ENCODE assay signal across 18 cellular contexts in the genomic region with DNA sequence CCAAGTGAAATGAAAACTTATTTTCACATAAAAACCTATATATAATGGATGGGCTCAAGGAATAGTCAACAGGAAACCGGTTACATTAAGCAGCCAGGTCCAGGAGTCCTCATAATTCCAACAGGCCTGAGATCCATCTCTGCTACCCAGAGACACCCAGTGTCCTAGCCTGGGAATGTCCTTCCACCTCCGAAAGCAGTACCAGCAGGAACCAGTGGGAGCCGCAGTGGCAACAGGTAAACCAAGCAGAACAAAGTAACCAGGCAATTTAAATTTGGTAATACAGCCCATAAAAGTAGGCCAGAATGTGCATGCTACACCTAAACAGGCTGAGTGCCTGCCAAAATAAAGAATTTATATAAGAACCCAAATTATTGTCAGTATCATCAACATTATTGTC.
A peak's percentile ranks its signal among the peaks of the same experiment; 100 is the strongest.
DNase-seq lines count a peak whose midpoint lies in the region; ATAC-seq and TF ChIP-seq lines count a peak whose summit lies in the region.
"Had no signal": no experiment of that assay in that cellular context is flagged by ENCODE, and none has a peak within 500 bp of the region (broad histone marks: within the 10 kb centered on the region; RNA-seq: fewer than 3 reads in every experiment).

No MANE protein-coding gene starts in this region.

- no peak overlapping the region for H3K18ac ChIP-seq in neuronal stem cell (ENCODE audit: low read length)

- H3K9me3 ChIP-seq in iPS DF 6.9 (ENCODE audit: control insufficient read depth, insufficient read depth, low read length) (no peaks in the 10 kb centered on the region), neuronal stem cell (replicated peaks in 1 of 2; ENCODE audit: control insufficient read depth in 2 of 2, insufficient read depth in 1 of 2, low read depth in 1 of 2, low read length in 2 of 2) (no peaks in the 10 kb centered on the region)
- H3K9me3 ChIP-seq: pancreas, SJCRH30, transverse colon had no signal

- no peak overlapping the region for H3K4me2 ChIP-seq in neuronal stem cell (ENCODE audit: insufficient read depth, low read length, poor library complexity, severe bottlenecking)

- intact Hi-C loops in left colon (cut with DNase I, micrococcal nuclease): no loop called here

- H3K27ac ChIP-seq in C4-2B (no peak overlapping the region), RWPE1 (no peak overlapping the region), iPS DF 6.9 (ENCODE audit: low read length) (no peak overlapping the region), neuronal stem cell (replicated peaks; ENCODE audit: low read length) (no peak overlapping the region)
- H3K27ac ChIP-seq: pancreas, SJCRH30, transverse colon had no signal

- H3K4me1 ChIP-seq in iPS DF 6.9 (ENCODE audit: control insufficient read depth, insufficient read depth, low read length) (no peaks in the 10 kb centered on the region), neuronal stem cell (ENCODE audit: control insufficient read depth in 2 of 2, insufficient read depth in 1 of 2, low read depth in 1 of 2, low read length in 2 of 2) (no peaks in the 10 kb centered on the region)
- H3K4me1 ChIP-seq: SJCRH30, transverse colon had no signal

- H3K4me3 Mint-ChIP-seq in activated T-cell treated with anti-CD3 and anti-CD28 coated beads, Interleukin-2, amount 50 U/mL, for 72 hours: no peak overlapping the region
- H3K4me3 Mint-ChIP-seq: brain; stimulated activated naive CD8-positive, alpha-beta T cell treated with anti-CD3 and anti-CD28 coated beads, Interleukin-15, Interleukin-2, amounts not matched to agents 100 ng/mL and 50 ng/mL, for 24 hours had no signal

- H2BK120ac ChIP-seq in neuronal stem cell (ENCODE audit: low read depth, low read length): no peak overlapping the region

- CTCF ChIA-PET in HEK293T (lab: Yijun Ruan, JAX): no interaction called here
- CTCF ChIA-PET in RWPE1 (lab: Yijun Ruan, JAX): no interaction called here

- H3K4ac ChIP-seq in neuronal stem cell (ENCODE audit: low read length): no peak overlapping the region

- H3K27me3 ChIP-seq in iPS DF 6.9 (ENCODE audit: control insufficient read depth, insufficient read depth, low read length): no peaks in the 10 kb centered on the region
- H3K27me3 ChIP-seq in neuronal stem cell (ENCODE audit: control insufficient read depth in 3 of 3, insufficient read depth in 3 of 3, low read depth in 1 of 3, low read length in 3 of 3): no peaks in the 10 kb centered on the region
- H3K27me3 ChIP-seq: pancreas, SJCRH30, transverse colon had no signal

- no peaks in the 10 kb centered on the region for H3K4me1 Mint-ChIP-seq in activated T-cell treated with anti-CD3 and anti-CD28 coated beads, Interleukin-2, amount 50 U/mL, for 72 hours (ENCODE audit: low read depth)

- POLR2A ChIA-PET in HEK293T (lab: Yijun Ruan, JAX) (no interaction called here), RWPE1 (lab: Yijun Ruan, JAX; ENCODE audit: low non-redundant PET) (no interaction called here)

- no peak overlapping the region for H3K23ac ChIP-seq in neuronal stem cell (ENCODE audit: low read depth, low read length, poor library complexity)

- no peak overlapping the region for H2BK15ac ChIP-seq in neuronal stem cell (ENCODE audit: low read length)

- H3K36me3 ChIP-seq in iPS DF 6.9 (ENCODE audit: control insufficient read depth, insufficient read depth, low read length) (no peaks in the 10 kb centered on the region), neuronal stem cell (replicated peaks in 1 of 2; ENCODE audit: control insufficient read depth in 2 of 2, insufficient read depth in 2 of 2, low read length in 2 of 2) (no peaks in the 10 kb centered on the region)
- H3K36me3 ChIP-seq: pancreas, SJCRH30, transverse colon had no signal

- WGBS in iPS DF 6.9 (ENCODE audit: insufficient coverage, insufficient read length): no CpG with 5 or more reads among the region's 3 CpGs
- no CpG with 5 or more reads among the region's 3 CpGs for WGBS in neuronal stem cell (ENCODE audit: extremely low coverage in 2 of 2, insufficient read length in 2 of 2, insufficient replicate concordance in 1 of 2), 2 donors

- peaks cover 0 to 4% of the 10 kb centered on the region in 2 donors for H3K9me3 Mint-ChIP-seq in activated T-cell treated with anti-CD3 and anti-CD28 coated beads, Interleukin-2, amount 50 U/mL, for 72 hours
- H3K9me3 Mint-ChIP-seq: brain had no signal

- H2AFZ ChIP-seq in neuronal stem cell (ENCODE audit: low read length): no peak overlapping the region

- no peak overlapping the region for H4K8ac ChIP-seq in neuronal stem cell (ENCODE audit: low read depth, low read length)

- H3K14ac ChIP-seq in neuronal stem cell (ENCODE audit: low read length): no peak overlapping the region

- no peak overlapping the region for H2BK12ac ChIP-seq in neuronal stem cell (ENCODE audit: low read length)

- H3K36me3 Mint-ChIP-seq in activated T-cell treated with anti-CD3 and anti-CD28 coated beads, Interleukin-2, amount 50 U/mL, for 72 hours (ENCODE audit: insufficient read depth in 2 of 2): no peaks in the 10 kb centered on the region
- H3K36me3 Mint-ChIP-seq: brain had no signal

- ATAC-seq in left colon: no peak
- no peak for ATAC-seq in activated T-cell treated with anti-CD3 and anti-CD28 coated beads, Interleukin-2, amount 50 U/mL, for 72 hours (replicated peaks in 1 of 2)
- ATAC-seq: activated CD4-positive, CD25-positive, alpha-beta regulatory T cell treated with anti-CD3 and anti-CD28 coated beads, Interleukin-2, amount 50 U/mL, for 24 hours; left ventricle myocardium superior; pancreas had no signal

- peak; percentile 15 for DNase-seq in HEK293T (ENCODE audit: extremely low spot score)
- peak; percentile 1 for DNase-seq in RWPE1 (ENCODE audit: low spot score)
- peak; percentile 33 for DNase-seq in iPS DF 6.9 (ENCODE audit: low read depth, low spot score)
- no peak for DNase-seq in putamen (ENCODE audit: low spot score)
- no peak for DNase-seq in left colon
- DNase-seq in neuronal stem cell (ENCODE audit: low spot score): no peak
- DNase-seq in activated T-cell treated with anti-CD3 and anti-CD28 coated beads, Interleukin-2, amount 50 U/mL, for 72 hours: no peak
- DNase-seq: DND-41; foreskin melanocyte; left ventricle myocardium superior; pancreas; stimulated activated CD4-positive, alpha-beta T cell treated with anti-CD3 and anti-CD28 coated beads, Interleukin-1b, Interleukin-23, amount 100 ng/mL, for 48 hours; transverse colon had no signal

- H2AK5ac ChIP-seq in neuronal stem cell (ENCODE audit: low read depth, low read length): no peak overlapping the region

- H4K91ac ChIP-seq in neuronal stem cell (ENCODE audit: low read depth, low read length, poor library complexity): no peak overlapping the region

- TF ChIP-seq CTCF in C4-2B (conservative IDR thresholded peaks at IDR 0.05) (peak; percentile 84), RWPE1 (conservative IDR thresholded peaks at IDR 0.05; ENCODE audit: low read depth) (no peak)

- H3K4me3 ChIP-seq in iPS DF 6.9 (ENCODE audit: low read length): no peak overlapping the region
- no peak overlapping the region for H3K4me3 ChIP-seq in neuronal stem cell (ENCODE audit: low read length in 2 of 2)
- H3K4me3 ChIP-seq: pancreas, SJCRH30, transverse colon had no signal

- no peaks in the 10 kb centered on the region for H3K27me3 Mint-ChIP-seq in activated T-cell treated with anti-CD3 and anti-CD28 coated beads, Interleukin-2, amount 50 U/mL, for 72 hours (ENCODE audit: low read depth)
- H3K27me3 Mint-ChIP-seq: stimulated activated naive CD8-positive, alpha-beta T cell treated with anti-CD3 and anti-CD28 coated beads, Interleukin-15, Interleukin-2, amounts not matched to agents 100 ng/mL and 50 ng/mL, for 24 hours had no signal

- H3K9ac ChIP-seq in neuronal stem cell (ENCODE audit: low read depth, low read length, poor library complexity): no peak overlapping the region

- H3K79me1 ChIP-seq in neuronal stem cell (ENCODE audit: low read depth, low read length): no peaks in the 10 kb centered on the region

- H3K27ac Mint-ChIP-seq in activated T-cell treated with anti-CD3 and anti-CD28 coated beads, Interleukin-2, amount 50 U/mL, for 72 hours: no peak overlapping the region
- H3K27ac Mint-ChIP-seq: brain; stimulated activated naive CD8-positive, alpha-beta T cell treated with anti-CD3 and anti-CD28 coated beads, Interleukin-15, Interleukin-2, amounts not matched to agents 100 ng/mL and 50 ng/mL, for 24 hours had no signal

- no peak overlapping the region for H2BK5ac ChIP-seq in neuronal stem cell (ENCODE audit: low read length)

TF ChIP-seq in HEK293T, 16 proteins besides CTCF, POLR2A, EP300 and RAD21:
- TF ChIP-seq ZNF384 (IDR thresholded peaks at IDR 0.05) (no peak), LEF1 (IDR thresholded peaks at IDR 0.05; ENCODE audit: borderline replicate concordance) (no peak), NFRKB (IDR thresholded peaks at IDR 0.05) (no peak)
- TF ChIP-seq, protein P1, sequence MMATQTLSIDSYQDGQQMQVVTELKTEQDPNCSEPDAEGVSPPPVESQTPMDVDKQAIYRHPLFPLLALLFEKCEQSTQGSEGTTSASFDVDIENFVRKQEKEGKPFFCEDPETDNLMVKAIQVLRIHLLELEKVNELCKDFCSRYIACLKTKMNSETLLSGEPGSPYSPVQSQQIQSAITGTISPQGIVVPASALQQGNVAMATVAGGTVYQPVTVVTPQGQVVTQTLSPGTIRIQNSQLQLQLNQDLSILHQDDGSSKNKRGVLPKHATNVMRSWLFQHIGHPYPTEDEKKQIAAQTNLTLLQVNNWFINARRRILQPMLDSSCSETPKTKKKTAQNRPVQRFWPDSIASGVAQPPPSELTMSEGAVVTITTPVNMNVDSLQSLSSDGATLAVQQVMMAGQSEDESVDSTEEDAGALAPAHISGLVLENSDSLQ (IDR thresholded peaks at IDR 0.05): no peak

Comparison
In these comparisons a context has a peak if more than half of its experiments do, and no peak if none do; other contexts are left out.
1. DNase-seq: peak in HEK293T (single experiment), RWPE1 (single experiment) and iPS DF 6.9 (single experiment); none in putamen (single experiment), left colon (0 of 2), neuronal stem cell (single experiment) and activated T-cell treated with anti-CD3 and anti-CD28 coated beads, Interleukin-2, amount 50 U/mL, for 72 hours (0 of 2).